ENCODE assay signal across 17 cellular contexts in genomic region chr1:245538671-245539070, GRCh38.
DNase-seq lines count a peak whose midpoint lies in the region; ATAC-seq and TF ChIP-seq lines count a peak whose summit lies in the region.
"Had no signal": no experiment of that assay in that cellular context is flagged by ENCODE, and none has a peak within 500 bp of the region (broad histone marks: within the 10 kb centered on the region; RNA-seq: fewer than 3 reads in every experiment).

No MANE protein-coding gene starts in this region.

- H3F3A ChIP-seq in smooth muscle cell (ENCODE audit: low read depth) = peaks cover 4% of the 10 kb centered on the region

- H3K4me3 ChIP-seq in RWPE2 (ENCODE audit: severe bottlenecking) (no peak overlapping the region), fibroblast of the aortic adventitia (ENCODE audit: low read depth, low read length) (no peak overlapping the region), smooth muscle cell (no peak overlapping the region), psoas muscle (no peak overlapping the region)
- H3K4me3 ChIP-seq: BLaER1, K562 had no signal

- H3K36me3 ChIP-seq in RWPE2 (ENCODE audit: low read depth) = no peaks in the 10 kb centered on the region
- no peaks in the 10 kb centered on the region for H3K36me3 ChIP-seq in smooth muscle cell (ENCODE audit: low read depth)
- H3K36me3 ChIP-seq in psoas muscle (ENCODE audit: insufficient read depth in 1 of 2, low read depth in 1 of 2) = no peaks in the 10 kb centered on the region
- H3K36me3 ChIP-seq: BLaER1 had no signal

- intact Hi-C loops in psoas muscle (cut with DNase I) = no loop called here

- no peak overlapping the region for H3K4me3 Mint-ChIP-seq in stimulated activated memory B cell treated with anti-CD40 and anti-IgM and Interleukin-4, amounts not matched to agents 10 μg/mL and 1 μg/mL and 100 μg/mL, for 72 hours
- H3K4me3 Mint-ChIP-seq: CD8-positive, alpha-beta memory T cell had no signal

- TF ChIP-seq CTCF in RWPE2 (IDR thresholded peaks at IDR 0.05; ENCODE audit: poor library complexity, severe bottlenecking) (no peak), fibroblast of the aortic adventitia (IDR thresholded peaks at IDR 0.05; ENCODE audit: insufficient read depth, low read length) (no peak), smooth muscle cell (IDR thresholded peaks at IDR 0.05; ENCODE audit: borderline replicate concordance, insufficient read depth, poor library complexity, severe bottlenecking) (no peak), psoas muscle (IDR thresholded peaks at IDR 0.05) (no peak)

- no peak overlapping the region for H3K9ac ChIP-seq in smooth muscle cell (ENCODE audit: low read depth)
- H3K9ac ChIP-seq: BLaER1 had no signal

- peaks cover 31% of the 10 kb centered on the region for H3K27me3 Mint-ChIP-seq in stimulated activated memory B cell treated with anti-CD40 and anti-IgM and Interleukin-4, amounts not matched to agents 10 μg/mL and 1 μg/mL and 100 μg/mL, for 72 hours

- H3K27ac ChIP-seq in RWPE2 (ENCODE audit: poor library complexity, severe bottlenecking) (no peak overlapping the region), smooth muscle cell (ENCODE audit: low read depth) (peak overlapping the region; percentile 50), psoas muscle (no peak overlapping the region)
- H3K27ac ChIP-seq: BLaER1, HL-60 had no signal

- peaks cover 54% of the 10 kb centered on the region for H4K20me1 ChIP-seq in smooth muscle cell (ENCODE audit: low read depth)
- H4K20me1 ChIP-seq: BLaER1 had no signal

- H3K79me2 ChIP-seq in smooth muscle cell (ENCODE audit: low read depth) = peaks cover 18% of the 10 kb centered on the region

- H3K9me3 ChIP-seq in RWPE2 (ENCODE audit: severe bottlenecking) (no peaks in the 10 kb centered on the region), smooth muscle cell (replicated peaks; ENCODE audit: low read depth) (no peaks in the 10 kb centered on the region), psoas muscle (no peaks in the 10 kb centered on the region)
- H3K9me3 ChIP-seq: BLaER1 had no signal

- no peaks in the 10 kb centered on the region for H3K4me1 ChIP-seq in RWPE2 (ENCODE audit: insufficient read depth, poor library complexity, severe bottlenecking)
- H3K4me1 ChIP-seq in smooth muscle cell (ENCODE audit: low read depth) = no peaks in the 10 kb centered on the region
- no peaks in the 10 kb centered on the region for H3K4me1 ChIP-seq in psoas muscle
- H3K4me1 ChIP-seq: BLaER1 had no signal

- H3K36me3 Mint-ChIP-seq in stimulated activated memory B cell treated with anti-CD40 and anti-IgM and Interleukin-4, amounts not matched to agents 10 μg/mL and 1 μg/mL and 100 μg/mL, for 72 hours = no peaks in the 10 kb centered on the region
- H3K36me3 Mint-ChIP-seq: CD8-positive, alpha-beta memory T cell had no signal

- DNase-seq in HT1080 (ENCODE audit: low read depth) (peak; percentile 30), RWPE2 (ENCODE audit: low spot score) (no peak), fibroblast of the aortic adventitia (ENCODE audit: low read depth) (peak; percentile 7), smooth muscle cell (lab: John Stamatoyannopoulos, UW; ENCODE audit: unreplicated experiment) (no peak), psoas muscle (no peak)
- DNase-seq in activated T-cell treated with anti-CD3 and anti-CD28 coated beads, Interleukin-2, amount 50 U/mL, for 48 hours = no peak
- DNase-seq: CD8-positive, alpha-beta memory T cell; DMS 273 treated with DMSO at 0.1 percent for 48 hours; EL; NCI-H1092; NCI-H1694; NCI-H446; NCI-H82 had no signal

- H3K27me3 ChIP-seq in RWPE2 (ENCODE audit: insufficient read depth, poor library complexity, severe bottlenecking) = no peaks in the 10 kb centered on the region
- no peaks in the 10 kb centered on the region for H3K27me3 ChIP-seq in smooth muscle cell (ENCODE audit: low read depth)
- H3K27me3 ChIP-seq in psoas muscle (ENCODE audit: insufficient read depth in 3 of 3, low read length in 2 of 3) = peaks cover 0 to 5% (median 0%) of the 10 kb centered on the region in 3 donors
- H3K27me3 ChIP-seq: BLaER1 had no signal

- no peaks in the 10 kb centered on the region for H3K4me1 Mint-ChIP-seq in stimulated activated memory B cell treated with anti-CD40 and anti-IgM and Interleukin-4, amounts not matched to agents 10 μg/mL and 1 μg/mL and 100 μg/mL, for 72 hours
- H3K4me1 Mint-ChIP-seq: CD8-positive, alpha-beta memory T cell had no signal

- no peak overlapping the region for H3K4me2 ChIP-seq in smooth muscle cell
- H3K4me2 ChIP-seq: BLaER1 had no signal

- WGBS in smooth muscle cell (ENCODE audit: low lambda C conversion rate) = 93% methylated on average over 3 of the region's 3 CpGs
- WGBS in psoas muscle, 3 donors = 90 to 93% (median 90%) methylated on average over 3 of the region's 3 CpGs

- H3K27ac Mint-ChIP-seq in stimulated activated memory B cell treated with anti-CD40 and anti-IgM and Interleukin-4, amounts not matched to agents 10 μg/mL and 1 μg/mL and 100 μg/mL, for 72 hours = no peak overlapping the region
- H3K27ac Mint-ChIP-seq: CD8-positive, alpha-beta memory T cell had no signal

- H2AFZ ChIP-seq in smooth muscle cell (ENCODE audit: low read depth) = no peak overlapping the region

- ATAC-seq in RWPE2 (ENCODE audit: low read depth) = peak; percentile 58; the same call in 2 of the 3 replicates
- no peak for ATAC-seq in psoas muscle
- no peak for ATAC-seq in stimulated activated memory B cell treated with anti-CD40 and anti-IgM and Interleukin-4, amounts not matched to agents 10 μg/mL and 1 μg/mL and 100 μg/mL, for 72 hours

- peaks cover 3% of the 10 kb centered on the region for H3K9me3 Mint-ChIP-seq in stimulated activated memory B cell treated with anti-CD40 and anti-IgM and Interleukin-4, amounts not matched to agents 10 μg/mL and 1 μg/mL and 100 μg/mL, for 72 hours
- H3K9me3 Mint-ChIP-seq: CD8-positive, alpha-beta memory T cell had no signal

Comparison
In these comparisons a context has a peak if more than half of its experiments do, and no peak if none do; other contexts are left out.
1. DNase-seq: peak in HT1080 (single experiment) and fibroblast of the aortic adventitia (single experiment); none in RWPE2 (single experiment), smooth muscle cell (single experiment), psoas muscle (0 of 2) and activated T-cell treated with anti-CD3 and anti-CD28 coated beads, Interleukin-2, amount 50 U/mL, for 48 hours (0 of 2).